In genomic region chr17:43545383-43545632, GRCh38 we compare ENCODE assay signal across 8 cellular contexts. TPM values are rescaled to one million over a fixed set of nuclear protein-coding genes. Genes with fewer than 3 reads are reported as not detected.
DNase-seq lines count a peak whose midpoint lies in the region; ATAC-seq and TF ChIP-seq lines count a peak whose summit lies in the region.

No MANE protein-coding gene starts in this region.

- H3K9me2 ChIP-seq in PC-9 (ENCODE audit: insufficient read depth), result no peaks in the 10 kb centered on the region

- CTCF ChIA-PET in PC-9 (lab: Charles Lee), result no interaction called here

- TF ChIP-seq CTCF in PC-9 (conservative IDR thresholded peaks at IDR 0.05), result no peak
- no peak for TF ChIP-seq CTCF in tibial artery (IDR thresholded peaks at IDR 0.05)

- H3K9me3 ChIP-seq in PC-9 (ENCODE audit: insufficient read depth, low read depth) (no peaks in the 10 kb centered on the region), tibial artery (no peaks in the 10 kb centered on the region)

- in situ Hi-C loops in GM18951 (cut with MboI; ENCODE audit: low sequenced_read_pairs, unreplicated experiment), result no loop called here

- H3K4me1 ChIP-seq in PC-9 (replicated peaks; ENCODE audit: insufficient read depth) (peaks cover 35% of the 10 kb centered on the region), tibial artery (peaks cover 0 to 34% (median 21%) of the 10 kb centered on the region in 4 donors)

- peaks cover 9% of the 10 kb centered on the region; the same call in 1 of the 2 replicates for H3K36me3 ChIP-seq in PC-9 (ENCODE audit: low read depth)
- H3K36me3 ChIP-seq in tibial artery, result no peaks in the 10 kb centered on the region

- H3F3A ChIP-seq in PC-9 (ENCODE audit: insufficient read depth, low read depth), result peaks cover 27% of the 10 kb centered on the region

- ATAC-seq in GM21381 (IDR thresholded peaks at IDR 0.05; ENCODE audit: unreplicated experiment), result no peak

- BruUV-seq in PC-9 (replicated peaks; lab: Mats Ljungman, UMichigan), result no TSS peak

- POLR2A ChIA-PET in PC-9 (lab: Charles Lee; ENCODE audit: unreplicated experiment), result no interaction called here

- no peak for DNase-seq in PC-9
- DNase-seq in central memory CD4-positive, alpha-beta T cell, result peak; percentile 20
- peak; percentile 25 to 31 for DNase-seq in lung microvascular endothelial cell (ENCODE audit: low read depth in 2 of 2)
- DNase-seq in tibial artery, result no peak
- DNase-seq in NCI-H446 treated with DMSO at 0.1 percent for 48 hours (lab: John Stamatoyannopoulos, UW), result no peak
- DNase-seq in effector CD8-positive, alpha-beta T cell (lab: John Stamatoyannopoulos, UW), result no peak

- peak overlapping the region; percentile 94 for H3K27ac ChIP-seq in PC-9
- no peak overlapping the region for H3K27ac ChIP-seq in tibial artery

- H2AFZ ChIP-seq in PC-9, result peak overlapping the region; percentile 86

- intact Hi-C loops in PC-9 (cut with micrococcal nuclease; ENCODE audit: unreplicated experiment) (loop anchor here (2.0 kb wide), 1 partner anchor 15 kb away; no protein-coding TSS in a partner anchor), tibial artery (cut with DNase I; ENCODE audit: low total_unique reads) (no loop called here)

- H3K79me2 ChIP-seq in PC-9 (ENCODE audit: low read depth), result peaks cover 39% of the 10 kb centered on the region

- no peaks in the 10 kb centered on the region for H4K20me1 ChIP-seq in PC-9 (ENCODE audit: insufficient read depth)

- TF ChIP-seq POLR2A in GM18951 (IDR thresholded peaks at IDR 0.05; ENCODE audit: extremely low read depth, insufficient read depth, insufficient read length), result peak; percentile 36

- peak overlapping the region; percentile 92 for H3K4me2 ChIP-seq in PC-9

- no peaks in the 10 kb centered on the region for H3K27me3 ChIP-seq in PC-9 (ENCODE audit: insufficient read depth, low read depth)
- peaks cover 0 to 25% of the 10 kb centered on the region in 2 donors for H3K27me3 ChIP-seq in tibial artery

- H3K4me3 ChIP-seq in PC-9, result peak overlapping the region; percentile 85
- peak overlapping the region; percentile 49 to 63 for H3K4me3 ChIP-seq in tibial artery

RNA-seq across cellular contexts. Expression of gene ETV4, which starts 0.8 kb away (rescaled TPM):
- total RNA-seq in PC-9 (2021), result 61.9 and 84.2 TPM in 2 replicates
- total RNA-seq in lung microvascular endothelial cell, result 2.4 and 4.4 TPM in 2 replicates

Comparison
In these comparisons a context has a peak if more than half of its experiments do, and no peak if none do; other contexts are left out.
1. DNase-seq: peak in central memory CD4-positive, alpha-beta T cell (single experiment) and lung microvascular endothelial cell (2 of 2); none in PC-9 (0 of 2), tibial artery (0 of 2), NCI-H446 treated with DMSO at 0.1 percent for 48 hours (single experiment) and effector CD8-positive, alpha-beta T cell (single experiment).
2. RNA of gene ETV4, which starts 0.8 kb away (total RNA-seq): 61.9 to 84.2 TPM in PC-9; 2.4 to 4.4 TPM in lung microvascular endothelial cell; every median in the first group is over 10 times any median in the second.